Comparison of ENCODE assay signal across 1 cellular context in the genomic region with DNA sequence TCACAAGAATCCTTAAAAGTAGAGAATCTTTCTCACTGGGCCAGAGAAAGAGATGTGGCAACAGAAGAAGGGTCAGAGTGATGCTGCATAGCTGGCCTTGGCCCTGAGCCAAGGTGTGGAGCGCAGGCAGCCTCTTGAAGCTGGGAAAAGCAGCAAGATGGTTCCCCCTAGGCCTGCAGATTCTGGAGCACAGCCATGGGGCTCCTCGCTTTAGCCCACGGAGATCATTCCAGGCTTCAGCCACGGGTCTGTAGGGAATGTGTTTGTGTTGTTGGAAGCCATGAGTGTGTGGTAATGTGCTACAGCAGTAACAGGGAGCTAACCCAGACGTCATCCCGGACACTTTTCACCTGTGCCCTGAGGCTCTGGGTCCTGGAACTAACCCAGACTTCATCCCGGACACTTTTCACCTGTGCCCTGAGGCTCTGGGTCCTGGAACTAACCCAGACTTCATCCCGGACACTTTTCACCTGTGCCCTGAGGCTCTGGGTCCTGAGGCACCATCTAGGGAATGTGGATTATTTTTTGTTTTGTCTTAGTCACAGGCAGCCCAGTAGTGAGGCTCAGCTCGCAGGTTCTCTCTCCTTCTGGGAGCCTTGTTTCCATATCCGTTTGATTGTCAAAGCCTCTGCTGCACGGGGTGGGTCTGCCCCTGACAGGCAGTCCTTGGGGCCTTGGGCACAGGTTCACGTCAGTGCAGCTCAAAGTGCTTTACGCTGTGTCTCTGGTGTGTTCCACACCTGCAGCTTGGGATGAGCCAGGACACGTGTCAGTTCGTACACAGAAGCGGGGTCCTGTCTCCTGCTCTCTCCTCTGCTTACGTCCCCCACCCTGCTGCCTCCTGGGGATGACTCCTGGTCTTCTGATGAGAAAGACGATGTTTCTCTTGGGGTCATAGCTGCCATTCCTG.
TF ChIP-seq lines count a peak whose summit lies in the region.

No MANE protein-coding gene starts in this region.

TF ChIP-seq in GM12878, 131 proteins besides CTCF, POLR2A, EP300 and RAD21:
- TF ChIP-seq, protein P1, sequence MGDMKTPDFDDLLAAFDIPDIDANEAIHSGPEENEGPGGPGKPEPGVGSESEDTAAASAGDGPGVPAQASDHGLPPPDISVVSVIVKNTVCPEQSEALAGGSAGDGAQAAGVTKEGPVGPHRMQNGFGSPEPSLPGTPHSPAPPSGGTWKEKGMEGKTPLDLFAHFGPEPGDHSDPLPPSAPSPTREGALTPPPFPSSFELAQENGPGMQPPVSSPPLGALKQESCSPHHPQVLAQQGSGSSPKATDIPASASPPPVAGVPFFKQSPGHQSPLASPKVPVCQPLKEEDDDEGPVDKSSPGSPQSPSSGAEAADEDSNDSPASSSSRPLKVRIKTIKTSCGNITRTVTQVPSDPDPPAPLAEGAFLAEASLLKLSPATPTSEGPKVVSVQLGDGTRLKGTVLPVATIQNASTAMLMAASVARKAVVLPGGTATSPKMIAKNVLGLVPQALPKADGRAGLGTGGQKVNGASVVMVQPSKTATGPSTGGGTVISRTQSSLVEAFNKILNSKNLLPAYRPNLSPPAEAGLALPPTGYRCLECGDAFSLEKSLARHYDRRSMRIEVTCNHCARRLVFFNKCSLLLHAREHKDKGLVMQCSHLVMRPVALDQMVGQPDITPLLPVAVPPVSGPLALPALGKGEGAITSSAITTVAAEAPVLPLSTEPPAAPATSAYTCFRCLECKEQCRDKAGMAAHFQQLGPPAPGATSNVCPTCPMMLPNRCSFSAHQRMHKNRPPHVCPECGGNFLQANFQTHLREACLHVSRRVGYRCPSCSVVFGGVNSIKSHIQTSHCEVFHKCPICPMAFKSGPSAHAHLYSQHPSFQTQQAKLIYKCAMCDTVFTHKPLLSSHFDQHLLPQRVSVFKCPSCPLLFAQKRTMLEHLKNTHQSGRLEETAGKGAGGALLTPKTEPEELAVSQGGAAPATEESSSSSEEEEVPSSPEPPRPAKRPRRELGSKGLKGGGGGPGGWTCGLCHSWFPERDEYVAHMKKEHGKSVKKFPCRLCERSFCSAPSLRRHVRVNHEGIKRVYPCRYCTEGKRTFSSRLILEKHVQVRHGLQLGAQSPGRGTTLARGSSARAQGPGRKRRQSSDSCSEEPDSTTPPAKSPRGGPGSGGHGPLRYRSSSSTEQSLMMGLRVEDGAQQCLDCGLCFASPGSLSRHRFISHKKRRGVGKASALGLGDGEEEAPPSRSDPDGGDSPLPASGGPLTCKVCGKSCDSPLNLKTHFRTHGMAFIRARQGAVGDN (IDR thresholded peaks at IDR 0.05): no peak
- no peak for TF ChIP-seq E2F8 (IDR thresholded peaks at IDR 0.05; ENCODE audit: low read depth, partially characterized antibody)
- TF ChIP-seq ZNF592 (IDR thresholded peaks at IDR 0.05): no peak
- TF ChIP-seq MXI1 (IDR thresholded peaks at IDR 0.05; ENCODE audit: low read depth, low read length): no peak
- TF ChIP-seq NFYA (IDR thresholded peaks at IDR 0.05; ENCODE audit: borderline replicate concordance, low read depth, low read length): no peak
- TF ChIP-seq MYC (IDR thresholded peaks at IDR 0.05; ENCODE audit: insufficient read depth, insufficient read length, insufficient replicate concordance, low read length, severe bottlenecking): no peak
- no peak for TF ChIP-seq SREBF1 (IDR thresholded peaks at IDR 0.05; ENCODE audit: low read length)
- TF ChIP-seq ZBED1 (IDR thresholded peaks at IDR 0.05; ENCODE audit: borderline replicate concordance): no peak
- no peak for TF ChIP-seq TAF1 (IDR thresholded peaks at IDR 0.05; ENCODE audit: borderline replicate concordance, low read depth, low read length)
- no peak for TF ChIP-seq ZNF274 (IDR thresholded peaks at IDR 0.05; ENCODE audit: insufficient read depth, insufficient read length)
- no peak for TF ChIP-seq RELB (IDR thresholded peaks at IDR 0.05; ENCODE audit: low read depth)
- no peak for TF ChIP-seq SREBF2 (IDR thresholded peaks at IDR 0.05; ENCODE audit: low read length)
- TF ChIP-seq, protein P2, sequence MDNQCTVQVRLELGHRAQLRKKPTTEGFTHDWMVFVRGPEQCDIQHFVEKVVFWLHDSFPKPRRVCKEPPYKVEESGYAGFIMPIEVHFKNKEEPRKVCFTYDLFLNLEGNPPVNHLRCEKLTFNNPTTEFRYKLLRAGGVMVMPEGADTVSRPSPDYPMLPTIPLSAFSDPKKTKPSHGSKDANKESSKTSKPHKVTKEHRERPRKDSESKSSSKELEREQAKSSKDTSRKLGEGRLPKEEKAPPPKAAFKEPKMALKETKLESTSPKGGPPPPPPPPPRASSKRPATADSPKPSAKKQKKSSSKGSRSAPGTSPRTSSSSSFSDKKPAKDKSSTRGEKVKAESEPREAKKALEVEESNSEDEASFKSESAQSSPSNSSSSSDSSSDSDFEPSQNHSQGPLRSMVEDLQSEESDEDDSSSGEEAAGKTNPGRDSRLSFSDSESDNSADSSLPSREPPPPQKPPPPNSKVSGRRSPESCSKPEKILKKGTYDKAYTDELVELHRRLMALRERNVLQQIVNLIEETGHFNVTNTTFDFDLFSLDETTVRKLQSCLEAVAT (IDR thresholded peaks at IDR 0.05): no peak
- TF ChIP-seq POLR2AphosphoS2 (IDR thresholded peaks at IDR 0.05; ENCODE audit: low read depth, low read length): no peak
- TF ChIP-seq ZNF207 (IDR thresholded peaks at IDR 0.05; ENCODE audit: borderline replicate concordance): no peak
